ENCODE assay signal across 9 cellular contexts in genomic region chr6:21263531-21264287, GRCh38.
A peak's percentile ranks its signal among the peaks of the same experiment; 100 is the strongest.
DNase-seq lines count a peak whose midpoint lies in the region; ATAC-seq, FAIRE-seq and TF ChIP-seq lines count a peak whose summit lies in the region.
"Had no signal": no experiment of that assay in that cellular context is flagged by ENCODE, and none has a peak within 500 bp of the region (broad histone marks: within the 10 kb centered on the region; RNA-seq: fewer than 3 reads in every experiment).

No MANE protein-coding gene starts in this region.

- CTCF ChIA-PET in activated CD4-positive, alpha-beta memory T cell treated with anti-CD3 and anti-CD28 coated beads, Interleukin-2, amount 10 ng/mL, durations not matched to agents 7 days and 5 days (lab: Charles Lee), result no interaction called here

- H3K27me3 ChIP-seq in HL-60 (ENCODE audit: insufficient read depth, poor library complexity, severe bottlenecking), result no peaks in the 10 kb centered on the region

- FAIRE-seq in HTR-8/SVneo (lab: Jason Lieb, UNC), result no peak

- DNase-seq in activated CD4-positive, alpha-beta T cell treated with anti-CD3 and anti-CD28 coated beads for 48 hours, result peak; percentile 10
- DNase-seq in activated CD4-positive, alpha-beta T cell treated with anti-CD3 and anti-CD28 coated beads, Interleukin-2, amount 50 U/mL, for 1 hour, result no peak
- DNase-seq in HL-60 (ENCODE audit: low read depth in 1 of 2, low spot score in 1 of 2) (peak; percentile 70 to 79), HTR-8/SVneo (ENCODE audit: insufficient read length, low spot score) (no peak), hippocampal formation (lab: John Stamatoyannopoulos, UW) (no peak), sciatic nerve (ENCODE audit: low spot score) (no peak)
- peak; percentile 30 for DNase-seq in activated CD4-positive, alpha-beta memory T cell treated with anti-CD3 and anti-CD28 coated beads, Interleukin-2, amount 10 ng/mL, durations not matched to agents 7 days and 5 days
- peak; percentile 33 for DNase-seq in stimulated activated CD8-positive, alpha-beta memory T cell treated with anti-CD3 and anti-CD28 coated beads, Interleukin-4, amount 100 ng/mL, for 48 hours
- DNase-seq: stimulated activated CD4-positive, alpha-beta T cell treated with anti-CD3 and anti-CD28 coated beads, Interleukin-4, amount 100 ng/mL, for 24 hours had no signal

- intact Hi-C loops in sciatic nerve (cut with DNase I), result no loop called here

- POLR2A ChIA-PET in activated CD4-positive, alpha-beta memory T cell treated with anti-CD3 and anti-CD28 coated beads, Interleukin-2, amount 10 ng/mL, durations not matched to agents 7 days and 5 days (lab: Charles Lee), result no interaction called here

- H3K4me3 ChIP-seq in HL-60 (replicated peaks; ENCODE audit: insufficient read depth, low read length), result no peak overlapping the region

- H3K9me3 Mint-ChIP-seq in activated CD4-positive, alpha-beta memory T cell treated with anti-CD3 and anti-CD28 coated beads, Interleukin-2, amount 10 ng/mL, durations not matched to agents 7 days and 5 days, result no peaks in the 10 kb centered on the region

- no peaks in the 10 kb centered on the region for H3K36me3 Mint-ChIP-seq in activated CD4-positive, alpha-beta memory T cell treated with anti-CD3 and anti-CD28 coated beads, Interleukin-2, amount 10 ng/mL, durations not matched to agents 7 days and 5 days (ENCODE audit: low read depth)

- H3K4me3 Mint-ChIP-seq in activated CD4-positive, alpha-beta memory T cell treated with anti-CD3 and anti-CD28 coated beads, Interleukin-2, amount 10 ng/mL, durations not matched to agents 7 days and 5 days, result no peak overlapping the region

- TF ChIP-seq CTCF in HL-60 (IDR thresholded peaks at IDR 0.05; ENCODE audit: insufficient read depth, low read length), result no peak

- peaks cover 2% of the 10 kb centered on the region for H3K27me3 Mint-ChIP-seq in activated CD4-positive, alpha-beta memory T cell treated with anti-CD3 and anti-CD28 coated beads, Interleukin-2, amount 10 ng/mL, durations not matched to agents 7 days and 5 days

- peak overlapping the region; percentile 74 for H3K27ac Mint-ChIP-seq in activated CD4-positive, alpha-beta memory T cell treated with anti-CD3 and anti-CD28 coated beads, Interleukin-2, amount 10 ng/mL, durations not matched to agents 7 days and 5 days

- peaks cover 37% of the 10 kb centered on the region for H3K4me1 Mint-ChIP-seq in activated CD4-positive, alpha-beta memory T cell treated with anti-CD3 and anti-CD28 coated beads, Interleukin-2, amount 10 ng/mL, durations not matched to agents 7 days and 5 days

- H3K27ac ChIP-seq in HL-60 (replicated peaks), result peak overlapping the region; percentile 41; the same call in 1 of the 2 replicates

- no peak for ATAC-seq in sciatic nerve

Comparison
In these comparisons a context has a peak if more than half of its experiments do, and no peak if none do; other contexts are left out.
1. DNase-seq: peak in activated CD4-positive, alpha-beta T cell treated with anti-CD3 and anti-CD28 coated beads for 48 hours (single experiment), HL-60 (2 of 2), activated CD4-positive, alpha-beta memory T cell treated with anti-CD3 and anti-CD28 coated beads, Interleukin-2, amount 10 ng/mL, durations not matched to agents 7 days and 5 days (single experiment) and stimulated activated CD8-positive, alpha-beta memory T cell treated with anti-CD3 and anti-CD28 coated beads, Interleukin-4, amount 100 ng/mL, for 48 hours (single experiment); none in activated CD4-positive, alpha-beta T cell treated with anti-CD3 and anti-CD28 coated beads, Interleukin-2, amount 50 U/mL, for 1 hour (single experiment), HTR-8/SVneo (single experiment), hippocampal formation (0 of 2) and sciatic nerve (single experiment).